Comparison of ENCODE assay signal across 7 cellular contexts in the genomic region with DNA sequence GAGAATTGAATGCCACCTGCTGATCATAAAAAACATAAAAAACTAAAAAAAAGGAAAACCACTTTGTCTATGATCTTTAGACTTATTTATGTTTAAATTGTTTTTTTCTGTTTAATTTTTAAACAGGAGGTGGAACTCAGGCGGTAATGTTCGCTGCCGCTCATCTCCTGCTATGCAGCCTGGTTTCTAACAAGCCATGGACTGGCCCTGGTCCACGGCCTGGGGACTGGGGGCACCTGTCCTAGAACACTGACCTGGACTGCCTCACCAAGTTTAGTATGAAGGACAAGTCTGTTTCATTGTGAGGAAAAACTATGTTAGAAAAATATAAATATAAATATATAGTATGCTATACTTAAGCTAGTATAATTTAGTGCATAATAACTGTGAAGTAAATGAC.
"Had no signal": no experiment of that assay in that cellular context is flagged by ENCODE, and none has a peak within 500 bp of the region (broad histone marks: within the 10 kb centered on the region; RNA-seq: fewer than 3 reads in every experiment).

No MANE protein-coding gene starts in this region.

- FAIRE-seq: HTR-8/SVneo, K562 had no signal

- H3K27ac Mint-ChIP-seq: IgD-negative memory B cell had no signal

- H3K4me3 Mint-ChIP-seq: IgD-negative memory B cell had no signal

- ATAC-seq: K562 had no signal

- DNase-seq: IMR-90, KBM-7, KG1 had no signal

- H3K9me3 Mint-ChIP-seq: IgD-negative memory B cell had no signal

- H3K27ac ChIP-seq: HL-60 had no signal

- H3K27me3 Mint-ChIP-seq: IgD-negative memory B cell had no signal

- H3K4me3 ChIP-seq: K562 had no signal
